17 cellular contexts compared by ENCODE assay signal in genomic region chr14:91171291-91171690, GRCh38. TPM values are rescaled to one million over a fixed set of nuclear protein-coding genes. Genes with fewer than 3 reads are reported as not detected.
DNase-seq lines count a peak whose midpoint lies in the region; ATAC-seq and TF ChIP-seq lines count a peak whose summit lies in the region.
"Had no signal": no experiment of that assay in that cellular context is flagged by ENCODE, and none has a peak within 500 bp of the region (broad histone marks: within the 10 kb centered on the region; RNA-seq: fewer than 3 reads in every experiment).

No MANE protein-coding gene starts in this region.

- peaks cover 11% of the 10 kb centered on the region for H3K36me3 Mint-ChIP-seq in T-helper 17 cell (ENCODE audit: low read depth)

- in situ Hi-C loops in gastrocnemius medialis (cut with MboI; ENCODE audit: low sequenced_read_pairs in 4 of 4): loop anchor here (5.0 to 25.0 kb wide), 6 partner anchors 114 to 784 kb away; partner anchors contain the start of gene CALM1 (in 2 of the 4)

- no peak overlapping the region for H3K4me3 Mint-ChIP-seq in T-helper 17 cell
- H3K4me3 Mint-ChIP-seq: activated CD4-positive, alpha-beta T cell treated with anti-CD3 and anti-CD28 coated beads, Interleukin-2, amount 10 ng/mL, durations not matched to agents 24 days and 14 days; effector memory CD8-positive, alpha-beta T cell had no signal

- peak in 3 of 5 experiments; percentile 11 to 35 (median 28) for TF ChIP-seq CTCF in gastrocnemius medialis (IDR thresholded peaks at IDR 0.05 in 4 of 5, conservative IDR thresholded peaks at IDR 0.05 in 1 of 5)

- ATAC-seq in T-helper 17 cell: no peak
- peak; percentile 76 to 81 for ATAC-seq in left cardiac atrium
- ATAC-seq in gastrocnemius medialis: peak in 1 of 2 donors; percentile 21
- no peak for ATAC-seq in GM21515 (IDR thresholded peaks at IDR 0.05; ENCODE audit: unreplicated experiment)
- ATAC-seq in GM18502 (IDR thresholded peaks at IDR 0.05; ENCODE audit: poor library complexity, unreplicated experiment): no peak
- ATAC-seq: effector memory CD8-positive, alpha-beta T cell had no signal

- no peaks in the 10 kb centered on the region for H3K9me3 ChIP-seq in T-helper 17 cell (ENCODE audit: control insufficient read depth, low read length, poor library complexity, severe bottlenecking)
- no peaks in the 10 kb centered on the region for H3K9me3 ChIP-seq in gastrocnemius medialis
- H3K9me3 ChIP-seq: suprapubic skin had no signal

- no peaks in the 10 kb centered on the region for H3K27me3 Mint-ChIP-seq in T-helper 17 cell
- H3K27me3 Mint-ChIP-seq: activated CD4-positive, alpha-beta T cell treated with anti-CD3 and anti-CD28 coated beads, Interleukin-2, amount 10 ng/mL, durations not matched to agents 24 days and 14 days; effector memory CD8-positive, alpha-beta T cell had no signal

- H3K27ac Mint-ChIP-seq in T-helper 17 cell: peak overlapping the region; percentile 9
- H3K27ac Mint-ChIP-seq: activated CD4-positive, alpha-beta T cell treated with anti-CD3 and anti-CD28 coated beads, Interleukin-2, amount 10 ng/mL, durations not matched to agents 24 days and 14 days had no signal

- no peak for TF ChIP-seq POLR2A in gastrocnemius medialis (IDR thresholded peaks at IDR 0.05)

- H3K4me1 ChIP-seq in gastrocnemius medialis: peaks cover 58 to 66% of the 10 kb centered on the region in 2 donors
- H3K4me1 ChIP-seq: suprapubic skin had no signal

- peak overlapping the region; percentile 90 to 96 (median 94) for H3K27ac ChIP-seq in gastrocnemius medialis
- H3K27ac ChIP-seq: suprapubic skin had no signal

- H3K27me3 ChIP-seq in gastrocnemius medialis: no peaks in the 10 kb centered on the region
- H3K27me3 ChIP-seq: suprapubic skin had no signal

- peaks cover 7% of the 10 kb centered on the region for H3K4me1 Mint-ChIP-seq in T-helper 17 cell

- intact Hi-C loops in left cardiac atrium (cut with DNase I): loop anchor here (5.0 kb wide), 3 partner anchors 54 to 114 kb away; partner anchors contain the start of gene RPS6KA5 (in 1 of the 2)
- intact Hi-C loops in gastrocnemius medialis (cut with DNase I; ENCODE audit: low total_unique reads): no loop called here

- no peak overlapping the region for H3K4me3 ChIP-seq in gastrocnemius medialis
- H3K4me3 ChIP-seq: suprapubic skin had no signal

- DNase-seq in NCI-H446 (lab: John Stamatoyannopoulos, UW) (peak; percentile 72 to 83), T-helper 17 cell (no peak), left cardiac atrium (peak; percentile 60), gastrocnemius medialis (peak; percentile 21 to 82), NCI-H187 (lab: John Stamatoyannopoulos, UW) (no peak)
- DNase-seq: activated CD4-positive, alpha-beta T cell treated with anti-CD3 and anti-CD28 coated beads, Interleukin-2, amount 10 ng/mL, durations not matched to agents 24 days and 14 days; activated T-cell treated with anti-CD3 and anti-CD28 coated beads, Interleukin-2, amount 50 U/mL, for 1 hour; AML-193; amniotic stem cell; effector memory CD8-positive, alpha-beta T cell; kidney glomerular epithelial cell; NCI-H1930; NCI-H524; occipital lobe had no signal

- peaks cover 0 to 9% of the 10 kb centered on the region in 2 donors for H3K36me3 ChIP-seq in gastrocnemius medialis

RNA-seq across cellular contexts. Expression of gene DGLUCY, which starts 57.4 kb away (rescaled TPM):
- total RNA-seq in T-helper 17 cell (10 to 100 TPM; 81.7 to 86.0 TPM), left cardiac atrium (100 to 1,000 TPM; 110 to 129 TPM), gastrocnemius medialis (10 to 100 TPM; 29.3 to 93.7 (median 67.8) TPM)

Comparison
In these comparisons a context has a peak if more than half of its experiments do, and no peak if none do; other contexts are left out.
1. DNase-seq: peak in NCI-H446 (2 of 2), left cardiac atrium (single experiment) and gastrocnemius medialis (2 of 2); none in T-helper 17 cell (0 of 3) and NCI-H187 (0 of 2).
2. ATAC-seq: peak in left cardiac atrium (2 of 2); none in T-helper 17 cell (single experiment), GM21515 (single experiment) and GM18502 (single experiment).